ENCODE assay signal across 8 cellular contexts in the genomic region with DNA sequence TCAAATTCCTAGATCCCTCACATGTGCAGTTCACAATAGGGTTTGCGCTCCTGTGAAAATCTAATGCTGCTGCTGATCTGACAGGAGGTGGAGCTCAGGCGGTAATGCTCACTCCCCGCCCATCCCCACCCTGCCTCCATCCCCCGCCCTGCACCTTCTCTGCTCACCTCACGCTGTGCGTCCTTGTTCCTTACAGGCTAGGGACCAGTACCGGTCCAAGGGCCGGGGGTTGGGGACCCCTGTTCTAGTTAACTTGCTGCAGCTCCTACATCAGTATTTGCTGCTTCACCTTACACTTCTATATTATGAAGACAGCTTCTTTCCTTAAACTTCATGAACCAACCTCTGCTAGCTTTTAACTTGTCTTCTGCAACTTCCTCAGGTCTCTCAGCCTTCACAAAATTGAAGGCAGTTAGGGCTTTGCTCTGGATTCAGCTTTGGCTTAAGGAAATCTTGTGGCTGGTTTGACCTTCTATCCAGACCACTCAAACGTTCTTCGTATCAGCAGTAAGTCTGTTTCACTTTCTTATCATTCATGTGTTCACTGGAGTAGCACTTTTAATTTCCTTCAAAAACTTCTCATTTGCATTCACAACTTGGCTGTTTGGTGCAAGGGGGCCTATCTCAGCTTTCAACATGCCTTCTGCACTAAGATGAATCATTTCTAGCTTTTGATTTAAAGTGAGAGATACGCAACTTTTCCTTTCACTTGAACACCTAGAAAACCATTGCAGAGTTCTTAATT. TPM values are rescaled to one million over a fixed set of nuclear protein-coding genes. Genes with fewer than 3 reads are reported as not detected.
A peak's percentile ranks its signal among the peaks of the same experiment; 100 is the strongest.
DNase-seq lines count a peak whose midpoint lies in the region; ATAC-seq and TF ChIP-seq lines count a peak whose summit lies in the region.

No MANE protein-coding gene starts in this region.

- H3K4me1 ChIP-seq in Karpas-422 (ENCODE audit: low read length) (peaks cover 33% of the 10 kb centered on the region), endodermal cell (ENCODE audit: control insufficient read depth, insufficient read depth, low read length) (peaks cover 7% of the 10 kb centered on the region)

- H3K9me2 ChIP-seq in Karpas-422 (replicated peaks; ENCODE audit: insufficient read depth, low read length): no peaks in the 10 kb centered on the region

- H3K27ac ChIP-seq in Karpas-422 (ENCODE audit: low read length) (peak overlapping the region; percentile 76), endodermal cell (ENCODE audit: low read depth, low read length) (no peak overlapping the region)

- H3K9ac ChIP-seq in Karpas-422 (ENCODE audit: low read length) (peak overlapping the region; percentile 86), endodermal cell (ENCODE audit: extremely low read depth, low read length, poor library complexity, severe bottlenecking) (no peak overlapping the region)

- H3K79me2 ChIP-seq in Karpas-422 (ENCODE audit: low read length): peaks cover 39% of the 10 kb centered on the region

- no peaks in the 10 kb centered on the region for H3K9me3 Mint-ChIP-seq in endodermal cell

- H3K27ac Mint-ChIP-seq in endodermal cell: peak overlapping the region; percentile 27

- H3K9me3 ChIP-seq in Karpas-422 (ENCODE audit: low read length) (no peaks in the 10 kb centered on the region), endodermal cell (ENCODE audit: control insufficient read depth, low read length) (no peaks in the 10 kb centered on the region)

- no peak for TF ChIP-seq CTCF in endodermal cell (conservative IDR thresholded peaks at IDR 0.05)

- H3K36me3 Mint-ChIP-seq in endodermal cell (ENCODE audit: low read depth): peaks cover 9% of the 10 kb centered on the region

- H3K36me3 ChIP-seq in Karpas-422 (ENCODE audit: insufficient read depth, low read length) (no peaks in the 10 kb centered on the region), endodermal cell (ENCODE audit: control insufficient read depth, insufficient read depth, low read length) (peaks cover 11% of the 10 kb centered on the region)

- H3K4me3 ChIP-seq in Karpas-422 (ENCODE audit: low read length) (peak overlapping the region; percentile 90), endodermal cell (ENCODE audit: low read length) (peak overlapping the region; percentile 85)

- H3K27me3 ChIP-seq in Karpas-422 (ENCODE audit: low read length) (no peaks in the 10 kb centered on the region), endodermal cell (ENCODE audit: control insufficient read depth, insufficient read depth, low read length, poor library complexity, severe bottlenecking) (no peaks in the 10 kb centered on the region)

- peak; percentile 36 for ATAC-seq in GM19468 (IDR thresholded peaks at IDR 0.05; ENCODE audit: extremely low read depth, unreplicated experiment)

- peak overlapping the region; percentile 89 for H3K4me3 Mint-ChIP-seq in endodermal cell

- H4K20me1 ChIP-seq in Karpas-422 (ENCODE audit: insufficient read depth, low read depth, low read length): no peaks in the 10 kb centered on the region

- H3K4me1 Mint-ChIP-seq in endodermal cell: peaks cover 29% of the 10 kb centered on the region

- DNase-seq in AG20443 (ENCODE audit: low spot score) (peak; percentile 17), Karpas-422 (peak; percentile 72), endodermal cell (peak; percentile 85), myocyte (ENCODE audit: low read depth) (peak; percentile 3), 8988T (no peak)
- DNase-seq in activated CD4-positive, alpha-beta T cell treated with anti-CD3 and anti-CD28 coated beads, Interleukin-2, amount 50 U/mL, for 48 hours: peak; percentile 57 to 65
- DNase-seq in stimulated activated naive CD4-positive, alpha-beta T cell (lab: John Stamatoyannopoulos, UW): peak; percentile 29 to 55 (median 52)

- peak overlapping the region; percentile 85 for H3K4me2 ChIP-seq in Karpas-422 (ENCODE audit: low read depth, low read length, poor library complexity, severe bottlenecking)

- H3K27me3 Mint-ChIP-seq in endodermal cell (ENCODE audit: insufficient read depth): peaks cover 5% of the 10 kb centered on the region

- peak overlapping the region; percentile 71; the same call in 1 of the 2 replicates for H2AFZ ChIP-seq in Karpas-422 (ENCODE audit: low read length)

- 39 to 40% methylated on average over 6 to 11 of the region's 11 CpGs for WGBS in endodermal cell (ENCODE audit: insufficient coverage in 1 of 2, insufficient read length in 1 of 2), 2 experiments

RNA-seq across cellular contexts. Expression of gene TNKS2, which starts 1.7 kb away (rescaled TPM):
- total RNA-seq in Karpas-422 (2014; rRNA removed; shearing (Covaris generic); ENCODE audit: low replicate concordance): 19.6 and 23.6 TPM in 2 replicates
- total RNA-seq in endodermal cell: 10 to 100 TPM; 51.3 to 59.9 TPM
- 52.6 TPM for polyA plus RNA-seq in endodermal cell (2013, experiment 1 of 2)
- polyA plus RNA-seq in endodermal cell (2013, experiment 2 of 2): 48.6 TPM
- total RNA-seq in myocyte: 23.3 and 24.2 TPM in 2 replicates
- polyA plus RNA-seq in myocyte (2012): 14.2 TPM
